In the genomic region with DNA sequence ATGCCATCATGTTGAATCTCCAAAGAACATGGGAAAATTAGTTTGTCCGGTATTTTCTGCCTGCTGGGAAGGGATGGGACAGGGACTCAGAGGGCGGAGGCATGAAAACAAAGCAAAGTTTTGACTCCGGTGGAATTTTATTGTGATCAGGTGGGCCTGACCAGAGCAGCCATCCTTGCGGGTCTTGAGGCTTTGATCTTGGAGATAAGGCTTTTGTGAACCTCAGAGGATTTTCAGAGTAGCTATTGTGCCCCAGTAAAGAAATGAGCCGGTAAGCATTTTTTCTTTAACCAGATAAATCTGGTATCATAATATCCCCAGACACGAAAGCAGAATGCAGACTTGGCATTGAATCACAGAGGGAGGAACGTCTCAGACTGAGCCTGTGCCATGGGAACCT, we compare ENCODE assay signal across 21 cellular contexts.
DNase-seq lines count a peak whose midpoint lies in the region; ATAC-seq, FAIRE-seq and TF ChIP-seq lines count a peak whose summit lies in the region.
"Had no signal": no experiment of that assay in that cellular context is flagged by ENCODE, and none has a peak within 500 bp of the region (broad histone marks: within the 10 kb centered on the region; RNA-seq: fewer than 3 reads in every experiment).

No MANE protein-coding gene starts in this region.

- no peak overlapping the region for H3K4me3 Mint-ChIP-seq in activated CD4-positive, alpha-beta T cell treated with anti-CD3 and anti-CD28 coated beads for 36 hours
- H3K4me3 Mint-ChIP-seq in T-helper 2 cell treated with Interferon-gamma antibody and Interleukin-4, amounts not matched to agents 5 μg/mL and 100 μg/mL, for 36 hours = no peak overlapping the region
- H3K4me3 Mint-ChIP-seq in activated naive CD8-positive, alpha-beta T cell treated with anti-CD3 and anti-CD28 coated beads, Interleukin-2, amount 50 U/mL, for 24 hours = no peak overlapping the region
- H3K4me3 Mint-ChIP-seq in immature natural killer cell = no peak overlapping the region
- H3K4me3 Mint-ChIP-seq: CD14-positive monocyte; CD8-positive, alpha-beta T cell; H9 had no signal

- TF ChIP-seq CTCF in endothelial cell of umbilical vein (IDR thresholded peaks at IDR 0.05; ENCODE audit: extremely low read depth in 1 of 2, insufficient read depth in 1 of 2, low read depth in 1 of 2, low read length in 2 of 2) = no peak

- no peaks in the 10 kb centered on the region for H3K27me3 ChIP-seq in endothelial cell of umbilical vein (ENCODE audit: control insufficient read depth in 2 of 2, insufficient read depth in 2 of 2, low read length in 2 of 2)
- H3K27me3 ChIP-seq: BLaER1 had no signal

- no peak overlapping the region for H3K4me3 ChIP-seq in endothelial cell of umbilical vein (replicated peaks in 1 of 3; ENCODE audit: insufficient read depth in 1 of 3, low read depth in 1 of 3, low read length in 3 of 3)
- H3K4me3 ChIP-seq: A549, BLaER1, GM12878 had no signal

- no peaks in the 10 kb centered on the region for H3K9me3 ChIP-seq in endothelial cell of umbilical vein (replicated peaks; ENCODE audit: control insufficient read depth, insufficient read depth, low read length)
- H3K9me3 ChIP-seq: A549, BLaER1 had no signal

- peaks cover 3% of the 10 kb centered on the region for H3K4me1 ChIP-seq in endothelial cell of umbilical vein (ENCODE audit: control insufficient read depth, extremely low read depth, insufficient read depth, low read length)
- H3K4me1 ChIP-seq: A549, BLaER1 had no signal

- no peak overlapping the region for H3K4me2 ChIP-seq in endothelial cell of umbilical vein (ENCODE audit: insufficient read depth, low read length)
- H3K4me2 ChIP-seq: A549, BLaER1 had no signal

- no peak for TF ChIP-seq POLR2A in endothelial cell of umbilical vein (IDR thresholded peaks at IDR 0.05; ENCODE audit: low read depth, low read length)

- CTCF ChIA-PET in activated CD4-positive, alpha-beta T cell treated with anti-CD3 and anti-CD28 coated beads for 36 hours (lab: Charles Lee) = no interaction called here
- CTCF ChIA-PET in endothelial cell of umbilical vein (lab: Charles Lee) = no interaction called here

- BruUV-seq in endothelial cell of umbilical vein (replicated peaks; lab: Mats Ljungman, UMichigan) = no TSS peak

- H3K4me1 Mint-ChIP-seq in activated CD4-positive, alpha-beta T cell treated with anti-CD3 and anti-CD28 coated beads for 36 hours = peaks cover 36% of the 10 kb centered on the region
- peaks cover 55% of the 10 kb centered on the region for H3K4me1 Mint-ChIP-seq in T-helper 2 cell treated with Interferon-gamma antibody and Interleukin-4, amounts not matched to agents 5 μg/mL and 100 μg/mL, for 36 hours (ENCODE audit: low read depth)
- H3K4me1 Mint-ChIP-seq in activated naive CD8-positive, alpha-beta T cell treated with anti-CD3 and anti-CD28 coated beads, Interleukin-2, amount 50 U/mL, for 24 hours = peaks cover 18% of the 10 kb centered on the region
- peaks cover 0 to 3% of the 10 kb centered on the region in 2 donors for H3K4me1 Mint-ChIP-seq in immature natural killer cell

- POLR2A ChIA-PET in activated CD4-positive, alpha-beta T cell treated with anti-CD3 and anti-CD28 coated beads for 36 hours (lab: Charles Lee) = no interaction called here
- POLR2A ChIA-PET in endothelial cell of umbilical vein (lab: Charles Lee) = no interaction called here

- intact Hi-C loops in activated CD4-positive, alpha-beta T cell treated with anti-CD3 and anti-CD28 coated beads for 36 hours (cut with DNase I, micrococcal nuclease) = no loop called here
- intact Hi-C loops in endothelial cell of umbilical vein (cut with micrococcal nuclease) = no loop called here

- peaks cover 3% of the 10 kb centered on the region for H3K9me3 Mint-ChIP-seq in activated CD4-positive, alpha-beta T cell treated with anti-CD3 and anti-CD28 coated beads for 36 hours (ENCODE audit: low read depth)
- H3K9me3 Mint-ChIP-seq in T-helper 2 cell treated with Interferon-gamma antibody and Interleukin-4, amounts not matched to agents 5 μg/mL and 100 μg/mL, for 36 hours = peaks cover 6% of the 10 kb centered on the region
- H3K9me3 Mint-ChIP-seq in activated naive CD8-positive, alpha-beta T cell treated with anti-CD3 and anti-CD28 coated beads, Interleukin-2, amount 50 U/mL, for 24 hours = no peaks in the 10 kb centered on the region
- H3K9me3 Mint-ChIP-seq in immature natural killer cell = no peaks in the 10 kb centered on the region
- H3K9me3 Mint-ChIP-seq: CD8-positive, alpha-beta T cell; H9; IgD-negative memory B cell had no signal

- H2AFZ ChIP-seq in endothelial cell of umbilical vein (ENCODE audit: low read depth, low read length) = no peak overlapping the region

- no peak for ATAC-seq in activated CD4-positive, alpha-beta T cell treated with anti-CD3 and anti-CD28 coated beads for 36 hours
- ATAC-seq in activated naive CD8-positive, alpha-beta T cell treated with anti-CD3 and anti-CD28 coated beads, Interleukin-2, amount 50 U/mL, for 24 hours = no peak
- ATAC-seq in GM18517 (IDR thresholded peaks at IDR 0.05; ENCODE audit: unreplicated experiment) = no peak
- ATAC-seq: A549; CD8-positive, alpha-beta T cell; GM12878 had no signal

- no peaks in the 10 kb centered on the region for H3K9me1 ChIP-seq in endothelial cell of umbilical vein (replicated peaks; ENCODE audit: control insufficient read depth, extremely low read depth, insufficient read depth, low read length)

- no peak for DNase-seq in activated CD4-positive, alpha-beta T cell treated with anti-CD3 and anti-CD28 coated beads for 36 hours
- DNase-seq in activated CD4-positive, alpha-beta T cell treated with anti-CD3 and anti-CD28 coated beads, Interleukin-2, amount 50 U/mL, for 48 hours = no peak
- no peak for DNase-seq in T-helper 2 cell treated with Interferon-gamma antibody and Interleukin-4, amounts not matched to agents 5 μg/mL and 100 μg/mL, for 36 hours (ENCODE audit: low spot score)
- no peak for DNase-seq in endothelial cell of umbilical vein (ENCODE audit: low read depth, low spot score)
- DNase-seq in activated naive CD8-positive, alpha-beta T cell treated with anti-CD3 and anti-CD28 coated beads, Interleukin-2, amount 50 U/mL, for 24 hours = no peak
- no peak for DNase-seq in immature natural killer cell
- DNase-seq: Calu3; CD8-positive, alpha-beta T cell; DND-41; EL; H9 had no signal

- no peaks in the 10 kb centered on the region for H3K27me3 Mint-ChIP-seq in activated CD4-positive, alpha-beta T cell treated with anti-CD3 and anti-CD28 coated beads for 36 hours
- no peaks in the 10 kb centered on the region for H3K27me3 Mint-ChIP-seq in T-helper 2 cell treated with Interferon-gamma antibody and Interleukin-4, amounts not matched to agents 5 μg/mL and 100 μg/mL, for 36 hours (ENCODE audit: low read depth)
- H3K27me3 Mint-ChIP-seq in activated naive CD8-positive, alpha-beta T cell treated with anti-CD3 and anti-CD28 coated beads, Interleukin-2, amount 50 U/mL, for 24 hours = no peaks in the 10 kb centered on the region
- H3K27me3 Mint-ChIP-seq in immature natural killer cell (ENCODE audit: low read depth in 3 of 3) = peaks cover 0 to 3% (median 0%) of the 10 kb centered on the region in 3 donors

- no peak overlapping the region for H3K9ac ChIP-seq in endothelial cell of umbilical vein (replicated peaks; ENCODE audit: extremely low read depth, insufficient read depth, low read length)
- H3K9ac ChIP-seq: BLaER1 had no signal

- H3K27ac Mint-ChIP-seq in activated CD4-positive, alpha-beta T cell treated with anti-CD3 and anti-CD28 coated beads for 36 hours = peak overlapping the region; percentile 34
- H3K27ac Mint-ChIP-seq in T-helper 2 cell treated with Interferon-gamma antibody and Interleukin-4, amounts not matched to agents 5 μg/mL and 100 μg/mL, for 36 hours = peak overlapping the region; percentile 29
- H3K27ac Mint-ChIP-seq in activated naive CD8-positive, alpha-beta T cell treated with anti-CD3 and anti-CD28 coated beads, Interleukin-2, amount 50 U/mL, for 24 hours = no peak overlapping the region
- no peak overlapping the region for H3K27ac Mint-ChIP-seq in immature natural killer cell
- H3K27ac Mint-ChIP-seq: CD14-positive monocyte; CD8-positive, alpha-beta T cell; H9; IgD-negative memory B cell had no signal

- no peak for FAIRE-seq in endothelial cell of umbilical vein (lab: Jason Lieb, UNC)
- FAIRE-seq: A549, GM12878, GM19239, H1, HTR-8/SVneo had no signal

- no peaks in the 10 kb centered on the region for H3K79me2 ChIP-seq in endothelial cell of umbilical vein (ENCODE audit: control insufficient read depth, insufficient read depth, low read length)

- dilution Hi-C loops in endothelial cell of umbilical vein (cut with MboI; ENCODE audit: extremely low pct_ligation_motif_present, low sequenced_read_pairs) = no loop called here

- no peaks in the 10 kb centered on the region for H3K36me3 ChIP-seq in endothelial cell of umbilical vein (ENCODE audit: control insufficient read depth in 2 of 2, extremely low read depth in 1 of 2, insufficient read depth in 2 of 2, low read length in 2 of 2)
- H3K36me3 ChIP-seq: BLaER1 had no signal

- no peaks in the 10 kb centered on the region for H4K20me1 ChIP-seq in endothelial cell of umbilical vein (replicated peaks; ENCODE audit: control insufficient read depth, extremely low read depth, insufficient read depth, low read length)
- H4K20me1 ChIP-seq: BLaER1 had no signal

- no peak overlapping the region for H3K27ac ChIP-seq in endothelial cell of umbilical vein (ENCODE audit: insufficient read depth, low read depth, low read length)
- H3K27ac ChIP-seq: 22Rv1, A549, BLaER1 had no signal

- peaks cover 3% of the 10 kb centered on the region for H3K36me3 Mint-ChIP-seq in activated CD4-positive, alpha-beta T cell treated with anti-CD3 and anti-CD28 coated beads for 36 hours (ENCODE audit: low read depth)
- H3K36me3 Mint-ChIP-seq in T-helper 2 cell treated with Interferon-gamma antibody and Interleukin-4, amounts not matched to agents 5 μg/mL and 100 μg/mL, for 36 hours (ENCODE audit: low read depth) = peaks cover 10% of the 10 kb centered on the region
- H3K36me3 Mint-ChIP-seq in activated naive CD8-positive, alpha-beta T cell treated with anti-CD3 and anti-CD28 coated beads, Interleukin-2, amount 50 U/mL, for 24 hours (ENCODE audit: low read depth) = no peaks in the 10 kb centered on the region
- no peaks in the 10 kb centered on the region for H3K36me3 Mint-ChIP-seq in immature natural killer cell
- H3K36me3 Mint-ChIP-seq: CD14-positive monocyte; CD8-positive, alpha-beta T cell; IgD-negative memory B cell had no signal

TF ChIP-seq in endothelial cell of umbilical vein, 7 proteins besides CTCF, POLR2A, EP300 and RAD21:
- TF ChIP-seq GATA2 (IDR thresholded peaks at IDR 0.05; ENCODE audit: insufficient read depth, insufficient read length, low read depth, low read length) = peak; percentile 18
- TF ChIP-seq JUN (IDR thresholded peaks at IDR 0.05; ENCODE audit: borderline replicate concordance, insufficient read depth, insufficient read length, low read depth) = no peak

Comparison
In these comparisons a context has a peak if more than half of its experiments do, and no peak if none do; other contexts are left out.
1. H3K27ac Mint-ChIP-seq: peak in activated CD4-positive, alpha-beta T cell treated with anti-CD3 and anti-CD28 coated beads for 36 hours (single experiment) and T-helper 2 cell treated with Interferon-gamma antibody and Interleukin-4, amounts not matched to agents 5 μg/mL and 100 μg/mL, for 36 hours (single experiment); none in activated naive CD8-positive, alpha-beta T cell treated with anti-CD3 and anti-CD28 coated beads, Interleukin-2, amount 50 U/mL, for 24 hours (single experiment) and immature natural killer cell (0 of 6).